21 cellular contexts compared by ENCODE assay signal in the genomic region with DNA sequence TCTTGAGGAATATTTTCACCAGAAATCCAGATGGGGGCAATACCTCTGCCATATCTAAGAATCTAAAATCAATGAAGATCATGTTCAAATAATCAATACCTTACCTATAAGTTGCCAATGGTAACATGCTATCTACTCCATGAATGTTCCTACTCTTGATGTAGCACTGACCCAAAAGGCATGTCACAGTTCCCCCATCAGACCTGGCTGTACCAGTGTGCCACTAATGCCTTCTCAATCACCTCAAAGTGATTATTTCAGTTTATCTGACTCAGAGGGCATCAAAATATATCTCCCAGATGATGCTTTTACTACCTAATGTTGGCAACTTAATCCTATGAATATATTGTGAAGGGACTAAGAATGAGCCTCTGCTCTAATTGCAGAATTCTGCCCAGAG. TPM values are rescaled to one million over a fixed set of nuclear protein-coding genes. Genes with fewer than 3 reads are reported as not detected.
DNase-seq lines count a peak whose midpoint lies in the region; ATAC-seq and TF ChIP-seq lines count a peak whose summit lies in the region.
"Had no signal": no experiment of that assay in that cellular context is flagged by ENCODE, and none has a peak within 500 bp of the region (broad histone marks: within the 10 kb centered on the region; RNA-seq: fewer than 3 reads in every experiment).

No MANE protein-coding gene starts in this region.

- H3K36me3 Mint-ChIP-seq in activated CD8-positive, alpha-beta T cell treated with anti-CD3 and anti-CD28 coated beads for 36 hours (ENCODE audit: low read depth): peaks cover 62% of the 10 kb centered on the region
- peaks cover 57% of the 10 kb centered on the region for H3K36me3 Mint-ChIP-seq in activated CD8-positive, alpha-beta T cell treated with anti-CD3 and anti-CD28 coated beads, Interleukin-2, amount 10 ng/mL, durations not matched to agents 7 days and 5 days (ENCODE audit: low read depth)
- H3K36me3 Mint-ChIP-seq in natural killer cell: peaks cover 11% of the 10 kb centered on the region
- peaks cover 46% of the 10 kb centered on the region for H3K36me3 Mint-ChIP-seq in natural killer cell treated with Interleukin-12 subunit alpha and Interleukin-12 subunit beta and Interleukin-15 and Interleukin-18, amount 100 ng/mL, for 72 hours
- peaks cover 17% of the 10 kb centered on the region for H3K36me3 Mint-ChIP-seq in endothelial cell (ENCODE audit: low read depth, unreplicated experiment)

- TF ChIP-seq POLR2A in gastrocnemius medialis (IDR thresholded peaks at IDR 0.05): no peak

- no peak for DNase-seq in activated CD8-positive, alpha-beta T cell treated with anti-CD3 and anti-CD28 coated beads for 36 hours
- no peak for DNase-seq in activated CD8-positive, alpha-beta T cell treated with anti-CD3 and anti-CD28 coated beads, Interleukin-2, amount 10 ng/mL, durations not matched to agents 7 days and 5 days
- no peak for DNase-seq in natural killer cell
- no peak for DNase-seq in natural killer cell treated with Interleukin-12 subunit alpha and Interleukin-12 subunit beta and Interleukin-15 and Interleukin-18, amount 100 ng/mL, for 72 hours (ENCODE audit: low spot score)
- DNase-seq in endothelial cell (ENCODE audit: low spot score): no peak
- DNase-seq in gastrocnemius medialis: no peak
- no peak for DNase-seq in UCSD-AML1 (lab: John Stamatoyannopoulos, UW; ENCODE audit: unreplicated experiment)
- DNase-seq: AML-193, EL, GF-D8, Karpas-422, NCI-H1417, NCI-H1694 treated with DMSO at 0.1 percent for 48 hours, NCI-H2081 treated with DMSO at 0.1 percent for 48 hours, NCI-H2171 treated with DMSO at 0.1 percent for 48 hours, NCI-H526 had no signal

- no peaks in the 10 kb centered on the region for H3K9me3 ChIP-seq in gastrocnemius medialis
- H3K9me3 ChIP-seq: SJSA1 had no signal

- intact Hi-C loops in activated CD8-positive, alpha-beta T cell treated with anti-CD3 and anti-CD28 coated beads for 36 hours (cut with micrococcal nuclease): no loop called here
- intact Hi-C loops in natural killer cell (cut with micrococcal nuclease): no loop called here
- intact Hi-C loops in gastrocnemius medialis (cut with DNase I; ENCODE audit: low total_unique reads): no loop called here

- peak overlapping the region; percentile 50 for H3K27ac Mint-ChIP-seq in activated CD8-positive, alpha-beta T cell treated with anti-CD3 and anti-CD28 coated beads for 36 hours
- H3K27ac Mint-ChIP-seq in activated CD8-positive, alpha-beta T cell treated with anti-CD3 and anti-CD28 coated beads, Interleukin-2, amount 10 ng/mL, durations not matched to agents 7 days and 5 days: no peak overlapping the region
- H3K27ac Mint-ChIP-seq in natural killer cell (peak overlapping the region; percentile 11 to 54), endothelial cell (ENCODE audit: unreplicated experiment) (peak overlapping the region; percentile 55)
- H3K27ac Mint-ChIP-seq in natural killer cell treated with Interleukin-12 subunit alpha and Interleukin-12 subunit beta and Interleukin-15 and Interleukin-18, amount 100 ng/mL, for 72 hours: no peak overlapping the region
- H3K27ac Mint-ChIP-seq: CD14-positive monocyte, IgD-negative memory B cell had no signal

- H3K4me3 ChIP-seq in gastrocnemius medialis: no peak overlapping the region
- H3K4me3 ChIP-seq: SJSA1 had no signal

- H3K4me1 ChIP-seq in gastrocnemius medialis: peaks cover 6 to 9% of the 10 kb centered on the region in 2 donors
- H3K4me1 ChIP-seq: SJSA1 had no signal

- POLR2A ChIA-PET in activated CD8-positive, alpha-beta T cell treated with anti-CD3 and anti-CD28 coated beads for 36 hours (lab: Charles Lee): interaction anchor here (2.0 kb wide), 1 partner anchor 25 kb away, joined by 6 read pairs; a partner anchor contains a TSS
- POLR2A ChIA-PET in activated CD8-positive, alpha-beta T cell treated with anti-CD3 and anti-CD28 coated beads, Interleukin-2, amount 10 ng/mL, durations not matched to agents 7 days and 5 days (lab: Charles Lee): no interaction called here

- CTCF ChIA-PET in activated CD8-positive, alpha-beta T cell treated with anti-CD3 and anti-CD28 coated beads for 36 hours (lab: Charles Lee): no interaction called here
- CTCF ChIA-PET in activated CD8-positive, alpha-beta T cell treated with anti-CD3 and anti-CD28 coated beads, Interleukin-2, amount 10 ng/mL, durations not matched to agents 7 days and 5 days (lab: Charles Lee): no interaction called here

- in situ Hi-C loops in gastrocnemius medialis (cut with MboI; ENCODE audit: low sequenced_read_pairs in 4 of 4): no loop called here

- H3K9me3 Mint-ChIP-seq in activated CD8-positive, alpha-beta T cell treated with anti-CD3 and anti-CD28 coated beads for 36 hours: no peaks in the 10 kb centered on the region
- H3K9me3 Mint-ChIP-seq in activated CD8-positive, alpha-beta T cell treated with anti-CD3 and anti-CD28 coated beads, Interleukin-2, amount 10 ng/mL, durations not matched to agents 7 days and 5 days (ENCODE audit: insufficient read depth): no peaks in the 10 kb centered on the region
- H3K9me3 Mint-ChIP-seq in natural killer cell (no peaks in the 10 kb centered on the region), endothelial cell (ENCODE audit: unreplicated experiment) (no peaks in the 10 kb centered on the region)
- H3K9me3 Mint-ChIP-seq in natural killer cell treated with Interleukin-12 subunit alpha and Interleukin-12 subunit beta and Interleukin-15 and Interleukin-18, amount 100 ng/mL, for 72 hours: no peaks in the 10 kb centered on the region
- H3K9me3 Mint-ChIP-seq: CD14-positive monocyte, IgD-negative memory B cell had no signal

- H3K4me3 Mint-ChIP-seq in activated CD8-positive, alpha-beta T cell treated with anti-CD3 and anti-CD28 coated beads for 36 hours: no peak overlapping the region
- H3K4me3 Mint-ChIP-seq in activated CD8-positive, alpha-beta T cell treated with anti-CD3 and anti-CD28 coated beads, Interleukin-2, amount 10 ng/mL, durations not matched to agents 7 days and 5 days: no peak overlapping the region
- H3K4me3 Mint-ChIP-seq in natural killer cell (no peak overlapping the region), endothelial cell (ENCODE audit: unreplicated experiment) (no peak overlapping the region)
- H3K4me3 Mint-ChIP-seq in natural killer cell treated with Interleukin-12 subunit alpha and Interleukin-12 subunit beta and Interleukin-15 and Interleukin-18, amount 100 ng/mL, for 72 hours: no peak overlapping the region
- H3K4me3 Mint-ChIP-seq: CD14-positive monocyte, IgD-negative memory B cell had no signal

- H3K27me3 ChIP-seq in gastrocnemius medialis: no peaks in the 10 kb centered on the region
- H3K27me3 ChIP-seq: SJSA1 had no signal

- TF ChIP-seq CTCF in activated CD8-positive, alpha-beta T cell treated with anti-CD3 and anti-CD28 coated beads for 36 hours (IDR thresholded peaks at IDR 0.05): no peak
- no peak for TF ChIP-seq CTCF in natural killer cell (IDR thresholded peaks at IDR 0.05)
- TF ChIP-seq CTCF in endothelial cell (IDR thresholded peaks at IDR 0.05; ENCODE audit: unreplicated experiment): no peak
- TF ChIP-seq CTCF in gastrocnemius medialis (IDR thresholded peaks at IDR 0.05 in 4 of 5, conservative IDR thresholded peaks at IDR 0.05 in 1 of 5): no peak

- peaks cover 0 to 74% of the 10 kb centered on the region in 2 donors for H3K36me3 ChIP-seq in gastrocnemius medialis

- ATAC-seq in activated CD8-positive, alpha-beta T cell treated with anti-CD3 and anti-CD28 coated beads for 36 hours: no peak
- ATAC-seq in activated CD8-positive, alpha-beta T cell treated with anti-CD3 and anti-CD28 coated beads, Interleukin-2, amount 10 ng/mL, durations not matched to agents 7 days and 5 days: no peak
- ATAC-seq in natural killer cell (no peak), gastrocnemius medialis (no peak)
- no peak for ATAC-seq in natural killer cell treated with Interleukin-12 subunit alpha and Interleukin-12 subunit beta and Interleukin-15 and Interleukin-18, amount 100 ng/mL, for 72 hours
- ATAC-seq: HCT116, Right ventricle myocardium inferior had no signal

- H3K4me1 Mint-ChIP-seq in activated CD8-positive, alpha-beta T cell treated with anti-CD3 and anti-CD28 coated beads for 36 hours (ENCODE audit: low read depth): peaks cover 23% of the 10 kb centered on the region
- peaks cover 22% of the 10 kb centered on the region for H3K4me1 Mint-ChIP-seq in activated CD8-positive, alpha-beta T cell treated with anti-CD3 and anti-CD28 coated beads, Interleukin-2, amount 10 ng/mL, durations not matched to agents 7 days and 5 days (ENCODE audit: low read depth)
- peaks cover 24 to 27% of the 10 kb centered on the region in 2 donors for H3K4me1 Mint-ChIP-seq in natural killer cell
- H3K4me1 Mint-ChIP-seq in natural killer cell treated with Interleukin-12 subunit alpha and Interleukin-12 subunit beta and Interleukin-15 and Interleukin-18, amount 100 ng/mL, for 72 hours (ENCODE audit: low read depth in 2 of 2): peaks cover 12 to 25% of the 10 kb centered on the region in 2 donors
- H3K4me1 Mint-ChIP-seq in endothelial cell (ENCODE audit: unreplicated experiment): peaks cover 22% of the 10 kb centered on the region

- H3K27ac ChIP-seq in gastrocnemius medialis: no peak overlapping the region
- H3K27ac ChIP-seq: SJSA1 had no signal

- no peaks in the 10 kb centered on the region for H3K27me3 Mint-ChIP-seq in activated CD8-positive, alpha-beta T cell treated with anti-CD3 and anti-CD28 coated beads for 36 hours
- no peaks in the 10 kb centered on the region for H3K27me3 Mint-ChIP-seq in activated CD8-positive, alpha-beta T cell treated with anti-CD3 and anti-CD28 coated beads, Interleukin-2, amount 10 ng/mL, durations not matched to agents 7 days and 5 days (ENCODE audit: low read depth)
- H3K27me3 Mint-ChIP-seq in natural killer cell (ENCODE audit: low read depth in 2 of 2) (no peaks in the 10 kb centered on the region), endothelial cell (ENCODE audit: unreplicated experiment) (peaks cover 2% of the 10 kb centered on the region)
- no peaks in the 10 kb centered on the region for H3K27me3 Mint-ChIP-seq in natural killer cell treated with Interleukin-12 subunit alpha and Interleukin-12 subunit beta and Interleukin-15 and Interleukin-18, amount 100 ng/mL, for 72 hours
- H3K27me3 Mint-ChIP-seq: IgD-negative memory B cell had no signal

RNA-seq across cellular contexts. Expression of a gene that starts 5.5 kb away (rescaled TPM):
- 100 to 1,000 TPM; 132 to 140 TPM for total RNA-seq in activated CD8-positive, alpha-beta T cell treated with anti-CD3 and anti-CD28 coated beads for 36 hours
- 10 to 100 TPM; 74.0 to 77.1 TPM for total RNA-seq in activated CD8-positive, alpha-beta T cell treated with anti-CD3 and anti-CD28 coated beads, Interleukin-2, amount 10 ng/mL, durations not matched to agents 7 days and 5 days
- total RNA-seq in natural killer cell: 10 to 100 TPM; 40.4 to 58.4 (median 42.2) TPM
- total RNA-seq in natural killer cell treated with Interleukin-12 subunit alpha and Interleukin-12 subunit beta and Interleukin-15 and Interleukin-18, amount 100 ng/mL, for 72 hours: 10 to 100 TPM; 70.2 to 79.3 TPM
- total RNA-seq in endothelial cell (ENCODE audit: unreplicated experiment): 69.4 TPM
- 100 to 1,000 TPM in 1 of 4 donors, 10 to 100 TPM in 3; 61.5 to 113 (median 83.0) TPM for total RNA-seq in gastrocnemius medialis

RNA-seq across cellular contexts. Expression of a gene that starts 24.7 kb away (rescaled TPM):
- 10 to 100 TPM; 21.0 to 22.1 TPM for total RNA-seq in activated CD8-positive, alpha-beta T cell treated with anti-CD3 and anti-CD28 coated beads for 36 hours
- total RNA-seq in activated CD8-positive, alpha-beta T cell treated with anti-CD3 and anti-CD28 coated beads, Interleukin-2, amount 10 ng/mL, durations not matched to agents 7 days and 5 days: 10 to 100 TPM; 20.0 to 21.5 TPM
- 10 to 100 TPM; 13.0 to 18.4 (median 14.2) TPM for total RNA-seq in natural killer cell
- 10 to 100 TPM; 20.7 to 31.8 TPM for total RNA-seq in natural killer cell treated with Interleukin-12 subunit alpha and Interleukin-12 subunit beta and Interleukin-15 and Interleukin-18, amount 100 ng/mL, for 72 hours
- 17.1 TPM for total RNA-seq in endothelial cell (ENCODE audit: unreplicated experiment)
- 10 to 100 TPM in 3 of 4 donors, 1 to 10 TPM in 1; 9.7 to 17.3 (median 15.3) TPM for total RNA-seq in gastrocnemius medialis

RNA-seq across cellular contexts. Expression of a gene that starts 25.8 kb away (rescaled TPM):
- 100 to 1,000 TPM; 236 to 247 TPM for total RNA-seq in activated CD8-positive, alpha-beta T cell treated with anti-CD3 and anti-CD28 coated beads for 36 hours
- total RNA-seq in activated CD8-positive, alpha-beta T cell treated with anti-CD3 and anti-CD28 coated beads, Interleukin-2, amount 10 ng/mL, durations not matched to agents 7 days and 5 days: 100 to 1,000 TPM; 161 to 173 TPM
- 100 to 1,000 TPM; 102 to 129 (median 103) TPM for total RNA-seq in natural killer cell
- 100 to 1,000 TPM; 154 to 204 TPM for total RNA-seq in natural killer cell treated with Interleukin-12 subunit alpha and Interleukin-12 subunit beta and Interleukin-15 and Interleukin-18, amount 100 ng/mL, for 72 hours
- total RNA-seq in endothelial cell (ENCODE audit: unreplicated experiment): 165 TPM
- 100 to 1,000 TPM; 340 to 380 (median 357) TPM for total RNA-seq in gastrocnemius medialis

Comparison
In these comparisons a context has a peak if more than half of its experiments do, and no peak if none do; other contexts are left out.
1. H3K27ac Mint-ChIP-seq: peak in activated CD8-positive, alpha-beta T cell treated with anti-CD3 and anti-CD28 coated beads for 36 hours (single experiment), natural killer cell (2 of 2) and endothelial cell (single experiment); none in activated CD8-positive, alpha-beta T cell treated with anti-CD3 and anti-CD28 coated beads, Interleukin-2, amount 10 ng/mL, durations not matched to agents 7 days and 5 days (single experiment) and natural killer cell treated with Interleukin-12 subunit alpha and Interleukin-12 subunit beta and Interleukin-15 and Interleukin-18, amount 100 ng/mL, for 72 hours (0 of 2).